In genomic region chr7:44882899-44883298, GRCh38 we compare ENCODE assay signal across 9 cellular contexts. TPM values are rescaled to one million over a fixed set of nuclear protein-coding genes. Genes with fewer than 3 reads are reported as not detected.
DNase-seq lines count a peak whose midpoint lies in the region; ATAC-seq and TF ChIP-seq lines count a peak whose summit lies in the region.
"Had no signal": no experiment of that assay in that cellular context is flagged by ENCODE, and none has a peak within 500 bp of the region (broad histone marks: within the 10 kb centered on the region; RNA-seq: fewer than 3 reads in every experiment).

No MANE protein-coding gene starts in this region.

- peak overlapping the region in 1 of 5 donors; percentile 95 for H3K9ac ChIP-seq in subcutaneous abdominal adipose tissue (ENCODE audit: low read length in 5 of 5)

- H3K27me3 ChIP-seq in gastroesophageal sphincter, result no peaks in the 10 kb centered on the region
- no peaks in the 10 kb centered on the region for H3K27me3 ChIP-seq in subcutaneous abdominal adipose tissue (ENCODE audit: control insufficient read depth in 5 of 5, insufficient read depth in 4 of 5, low read length in 5 of 5)

- peaks cover 54% of the 10 kb centered on the region for H3K36me3 Mint-ChIP-seq in activated naive CD4-positive, alpha-beta T cell treated with anti-CD3 and anti-CD28 coated beads, Interleukin-2, amount 10 ng/mL, durations not matched to agents 7 days and 5 days
- peaks cover 47% of the 10 kb centered on the region for H3K36me3 Mint-ChIP-seq in activated naive CD4-positive, alpha-beta T cell treated with anti-CD3 and anti-CD28 coated beads for 36 hours (ENCODE audit: low read depth)

- H3K4me1 Mint-ChIP-seq in activated naive CD4-positive, alpha-beta T cell treated with anti-CD3 and anti-CD28 coated beads, Interleukin-2, amount 10 ng/mL, durations not matched to agents 7 days and 5 days, result peaks cover 74% of the 10 kb centered on the region
- H3K4me1 Mint-ChIP-seq in activated naive CD4-positive, alpha-beta T cell treated with anti-CD3 and anti-CD28 coated beads for 36 hours (ENCODE audit: low read depth), result peaks cover 53% of the 10 kb centered on the region

- H3K27me3 Mint-ChIP-seq in activated naive CD4-positive, alpha-beta T cell treated with anti-CD3 and anti-CD28 coated beads, Interleukin-2, amount 10 ng/mL, durations not matched to agents 7 days and 5 days, result no peaks in the 10 kb centered on the region
- no peaks in the 10 kb centered on the region for H3K27me3 Mint-ChIP-seq in activated naive CD4-positive, alpha-beta T cell treated with anti-CD3 and anti-CD28 coated beads for 36 hours (ENCODE audit: low read depth)

- H3K9me3 Mint-ChIP-seq in activated naive CD4-positive, alpha-beta T cell treated with anti-CD3 and anti-CD28 coated beads, Interleukin-2, amount 10 ng/mL, durations not matched to agents 7 days and 5 days, result no peaks in the 10 kb centered on the region
- peaks cover 23% of the 10 kb centered on the region for H3K9me3 Mint-ChIP-seq in activated naive CD4-positive, alpha-beta T cell treated with anti-CD3 and anti-CD28 coated beads for 36 hours

- H3K4me1 ChIP-seq in gastroesophageal sphincter (peaks cover 20 to 75% (median 45%) of the 10 kb centered on the region in 3 donors), subcutaneous abdominal adipose tissue (ENCODE audit: control insufficient read depth in 5 of 5, insufficient read depth in 5 of 5, low read length in 5 of 5) (peaks cover 13 to 67% (median 59%) of the 10 kb centered on the region in 5 donors)

- H3K9me3 ChIP-seq in gastroesophageal sphincter (no peaks in the 10 kb centered on the region), subcutaneous abdominal adipose tissue (ENCODE audit: control insufficient read depth in 5 of 5, low read length in 5 of 5) (no peaks in the 10 kb centered on the region)

- intact Hi-C loops in activated naive CD4-positive, alpha-beta T cell treated with anti-CD3 and anti-CD28 coated beads for 36 hours (cut with micrococcal nuclease), result loop anchor here (10.0 kb wide), 1 partner anchor 1968 kb away; the partner anchor contains the start of gene C7orf25

- 26 to 36% methylated on average over 3 of the region's 3 CpGs for WGBS in gastroesophageal sphincter (ENCODE audit: low coverage in 1 of 2), 2 donors

- no peak for TF ChIP-seq POLR2A in gastroesophageal sphincter (IDR thresholded peaks at IDR 0.05)

- H3K4me3 ChIP-seq in WI38 (ENCODE audit: low read depth, low read length) (peak overlapping the region; percentile 79), gastroesophageal sphincter (peak overlapping the region in 1 of 2 donors; percentile 96), subcutaneous abdominal adipose tissue (ENCODE audit: low read depth in 1 of 5, low read length in 5 of 5) (peak overlapping the region in 4 of 5 donors; percentile 5 to 41 (median 22))

- no peak for DNase-seq in activated naive CD4-positive, alpha-beta T cell treated with anti-CD3 and anti-CD28 coated beads, Interleukin-2, amount 10 ng/mL, durations not matched to agents 7 days and 5 days
- DNase-seq in activated naive CD4-positive, alpha-beta T cell treated with anti-CD3 and anti-CD28 coated beads for 36 hours, result no peak
- no peak for DNase-seq in NCI-H2107 treated with DMSO at 0.1 percent for 48 hours (lab: John Stamatoyannopoulos, UW; ENCODE audit: unreplicated experiment)
- DNase-seq: islet precursor cell had no signal

- H3K4me3 Mint-ChIP-seq in activated naive CD4-positive, alpha-beta T cell treated with anti-CD3 and anti-CD28 coated beads, Interleukin-2, amount 10 ng/mL, durations not matched to agents 7 days and 5 days, result peak overlapping the region; percentile 98
- H3K4me3 Mint-ChIP-seq in activated naive CD4-positive, alpha-beta T cell treated with anti-CD3 and anti-CD28 coated beads for 36 hours, result no peak overlapping the region

- TF ChIP-seq CTCF in WI38 (IDR thresholded peaks at IDR 0.05; ENCODE audit: low read depth, low read length) (no peak), gastroesophageal sphincter (IDR thresholded peaks at IDR 0.05) (no peak)

- ATAC-seq in gastroesophageal sphincter (no peak), GM18502 (IDR thresholded peaks at IDR 0.05; ENCODE audit: poor library complexity, unreplicated experiment) (no peak), HG02970 (IDR thresholded peaks at IDR 0.05; ENCODE audit: low FRiP score, unreplicated experiment) (no peak)

- H3K27ac Mint-ChIP-seq in activated naive CD4-positive, alpha-beta T cell treated with anti-CD3 and anti-CD28 coated beads, Interleukin-2, amount 10 ng/mL, durations not matched to agents 7 days and 5 days, result no peak overlapping the region
- H3K27ac Mint-ChIP-seq in activated naive CD4-positive, alpha-beta T cell treated with anti-CD3 and anti-CD28 coated beads for 36 hours, result no peak overlapping the region

- H3K27ac ChIP-seq in gastroesophageal sphincter (peak overlapping the region in 3 of 4 donors; percentile 99 to 100 (median 99)), subcutaneous abdominal adipose tissue (ENCODE audit: low read depth, low read length) (no peak overlapping the region)

- CTCF ChIA-PET in activated naive CD4-positive, alpha-beta T cell treated with anti-CD3 and anti-CD28 coated beads, Interleukin-2, amount 10 ng/mL, durations not matched to agents 7 days and 5 days (lab: Charles Lee), result interaction anchor here (1.2 to 3.9 kb wide), 6 partner anchors 9 to 36 kb away, joined by 3 to 41 read pairs (median 6); partner anchors contain the start of gene H2AZ2
- CTCF ChIA-PET in activated naive CD4-positive, alpha-beta T cell treated with anti-CD3 and anti-CD28 coated beads for 36 hours (lab: Charles Lee), result interaction anchor here (0.8 to 4.5 kb wide), 4 partner anchors 10 to 253 kb away, joined by 3 to 49 read pairs (median 4); no protein-coding TSS in a partner anchor

- TF ChIP-seq EP300 in gastroesophageal sphincter (IDR thresholded peaks at IDR 0.05), result no peak

- H3K36me3 ChIP-seq in gastroesophageal sphincter (no peaks in the 10 kb centered on the region), subcutaneous abdominal adipose tissue (ENCODE audit: control insufficient read depth in 5 of 5, insufficient read depth in 5 of 5, low read length in 5 of 5) (peaks cover 0 to 7% (median 4%) of the 10 kb centered on the region in 5 donors)

RNA-seq across cellular contexts. Expression of gene PURB, which starts 2.4 kb away (rescaled TPM):
- 10 to 100 TPM; 12.9 to 13.1 TPM for total RNA-seq in activated naive CD4-positive, alpha-beta T cell treated with anti-CD3 and anti-CD28 coated beads for 36 hours
- 10 to 100 TPM; 35.0 to 54.3 (median 45.7) TPM for total RNA-seq in gastroesophageal sphincter

RNA-seq across cellular contexts. Expression of gene H2AZ2, which starts 35.0 kb away (rescaled TPM):
- total RNA-seq in activated naive CD4-positive, alpha-beta T cell treated with anti-CD3 and anti-CD28 coated beads for 36 hours, result 100 to 1,000 TPM; 344 to 361 TPM
- total RNA-seq in gastroesophageal sphincter, result 100 to 1,000 TPM; 207 to 242 (median 215) TPM
